ENCODE assay signal across 25 cellular contexts in genomic region chr21:32130031-32130891, GRCh38.
"Had no signal": no experiment of that assay in that cellular context is flagged by ENCODE, and none has a peak within 500 bp of the region (broad histone marks: within the 10 kb centered on the region; RNA-seq: fewer than 3 reads in every experiment).

No MANE protein-coding gene starts in this region.

- H3K4me2 ChIP-seq: neural progenitor cell, smooth muscle cell had no signal

- H3K9ac ChIP-seq: neural progenitor cell had no signal

- H3K4me3 ChIP-seq: left ventricle myocardium inferior, lung, neural progenitor cell, ovary, smooth muscle cell, tibial nerve, vagina had no signal

- H3K36me3 ChIP-seq: left ventricle myocardium inferior, neural progenitor cell, neutrophil, ovary, tibial nerve, vagina had no signal

- H3K9me3 ChIP-seq: neutrophil, ovary, tibial nerve, vagina had no signal

- H3K4me1 ChIP-seq: neural progenitor cell had no signal

- ATAC-seq: natural killer cell; stimulated activated memory B cell treated with anti-CD40 and anti-IgM and Interleukin-4, amounts not matched to agents 10 μg/mL and 1 μg/mL and 100 μg/mL, for 72 hours; stimulated activated naive CD8-positive, alpha-beta T cell treated with anti-CD3 and anti-CD28 coated beads, Interleukin-15, amount 100 ng/mL, for 72 hours had no signal

- DNase-seq: hypothalamus; islet precursor cell; left ventricle myocardium inferior; mesendoderm; naive B cell; natural killer cell; nephron progenitor cell; occipital lobe; ovary; retina; right cardiac atrium; stimulated activated CD4-positive, alpha-beta T cell treated with anti-CD3 and anti-CD28 coated beads, Interleukin-1b, Interleukin-23, amount 100 ng/mL, for 48 hours; stimulated activated CD4-positive, alpha-beta T cell treated with anti-CD3 and anti-CD28 coated beads, Interleukin-2, amount 100 ng/mL, for 48 hours; stimulated activated CD4-positive, alpha-beta T cell treated with anti-CD3 and anti-CD28 coated beads, Interleukin-4, amount 100 ng/mL, for 4 hours; stimulated activated CD8-positive, alpha-beta memory T cell treated with anti-CD3 and anti-CD28 coated beads, Interleukin-4, amount 100 ng/mL, for 48 hours; stimulated activated naive CD4-positive, alpha-beta T cell treated with Interleukin-2 at 50 U/mL for 16 hours; stimulated activated naive CD8-positive, alpha-beta T cell treated with anti-CD3 and anti-CD28 coated beads, Interleukin-15, amount 100 ng/mL, for 72 hours; substantia nigra had no signal

- H3K27ac ChIP-seq: left ventricle myocardium inferior, neural progenitor cell, neutrophil, ovary, tibial nerve, vagina had no signal

- H3K27me3 ChIP-seq: neural progenitor cell, neutrophil, ovary, tibial nerve, vagina had no signal

- H2AFZ ChIP-seq: neural progenitor cell had no signal
